ENCODE assay signal across 1 cellular context in the genomic region with DNA sequence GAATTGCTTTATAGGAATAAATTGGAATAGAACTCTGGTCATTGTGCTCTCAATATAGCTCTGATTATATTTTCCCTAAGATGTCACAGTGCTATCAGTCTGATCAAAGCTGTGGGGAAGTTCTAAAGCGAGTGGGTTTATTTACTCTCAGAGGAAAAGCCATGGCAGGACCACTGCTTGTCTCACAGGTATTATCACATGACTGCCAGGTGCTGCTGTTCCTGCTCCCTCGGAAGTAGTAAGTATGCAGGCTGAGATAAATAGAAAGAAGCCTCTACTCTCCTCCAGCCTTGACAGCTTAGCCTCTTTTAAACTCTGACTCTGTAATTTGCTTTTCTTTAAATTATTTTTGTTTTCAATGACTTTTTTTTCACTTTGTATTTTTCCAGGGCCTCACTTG.
TF ChIP-seq lines count a peak whose summit lies in the region.

No MANE protein-coding gene starts in this region.

TF ChIP-seq in GM23338, 12 proteins besides CTCF, POLR2A, EP300 and RAD21:
- TF ChIP-seq ZNF331 (CRISPR knock-in tag; IDR thresholded peaks at IDR 0.05; ENCODE audit: low read depth): no peak
- no peak for TF ChIP-seq EZH2phosphoT487 (IDR thresholded peaks at IDR 0.05; ENCODE audit: unreplicated experiment)
- no peak for TF ChIP-seq JUNB (IDR thresholded peaks at IDR 0.05; ENCODE audit: unreplicated experiment)
